Comparison of ENCODE assay signal across 11 cellular contexts in genomic region chr7:31027161-31027965, GRCh38. TPM values are rescaled to one million over a fixed set of nuclear protein-coding genes. Genes with fewer than 3 reads are reported as not detected.
DNase-seq lines count a peak whose midpoint lies in the region; ATAC-seq, FAIRE-seq and TF ChIP-seq lines count a peak whose summit lies in the region.
"Had no signal": no experiment of that assay in that cellular context is flagged by ENCODE, and none has a peak within 500 bp of the region (broad histone marks: within the 10 kb centered on the region; RNA-seq: fewer than 3 reads in every experiment).

No MANE protein-coding gene starts in this region.

- peak; percentile 79 for DNase-seq in NCI-H524 treated with DMSO at 0.1 percent for 48 hours (lab: John Stamatoyannopoulos, UW)
- DNase-seq in cardiac muscle cell (ENCODE audit: low read depth in 1 of 2, low spot score in 1 of 2) = peak; percentile 61 to 80
- no peak for DNase-seq in brain microvascular endothelial cell
- DNase-seq in NCI-H146 treated with DMSO at 0.1 percent for 48 hours (lab: John Stamatoyannopoulos, UW; ENCODE audit: unreplicated experiment) = no peak
- DNase-seq in stomach = no peak
- no peak for DNase-seq in H54 (ENCODE audit: insufficient read length, low spot score)
- DNase-seq: stimulated activated naive CD4-positive, alpha-beta T cell had no signal

- WGBS in stomach, 5 donors = 16 to 33% (median 30%) methylated on average over 16 to 20 of the region's 20 CpGs

- H3K4me3 ChIP-seq in cardiac muscle cell (no peak overlapping the region), rectal smooth muscle tissue (ENCODE audit: low read length) (no peak overlapping the region), brain microvascular endothelial cell (ENCODE audit: low read depth, low read length) (no peak overlapping the region), stomach (no peak overlapping the region)

- peak; percentile 48 for ATAC-seq in GM19043 (IDR thresholded peaks at IDR 0.05; ENCODE audit: low read depth, unreplicated experiment)

- H3K27me3 ChIP-seq in cardiac muscle cell (no peaks in the 10 kb centered on the region), rectal smooth muscle tissue (ENCODE audit: control insufficient read depth, insufficient read depth, low read length) (no peaks in the 10 kb centered on the region), brain microvascular endothelial cell (replicated peaks) (no peaks in the 10 kb centered on the region), stomach (peaks cover 0 to 15% (median 0%) of the 10 kb centered on the region in 3 donors)

- TF ChIP-seq EP300 in stomach (IDR thresholded peaks at IDR 0.05) = no peak

- H3K9ac ChIP-seq in rectal smooth muscle tissue (ENCODE audit: low read length) = no peak overlapping the region

- no peak for FAIRE-seq in H54 (lab: Jason Lieb, UNC)
- FAIRE-seq: endometrium had no signal

- H3K4me1 ChIP-seq in cardiac muscle cell (ENCODE audit: low read depth) (peaks cover 17% of the 10 kb centered on the region), rectal smooth muscle tissue (ENCODE audit: control insufficient read depth, insufficient read depth, low read length) (no peaks in the 10 kb centered on the region), stomach (peaks cover 0 to 11% (median 4%) of the 10 kb centered on the region in 4 donors)

- intact Hi-C loops in stomach (cut with DNase I; ENCODE audit: low total_unique reads) = no loop called here

- H3K36me3 ChIP-seq in cardiac muscle cell (no peaks in the 10 kb centered on the region), rectal smooth muscle tissue (ENCODE audit: control insufficient read depth, insufficient read depth, low read length) (no peaks in the 10 kb centered on the region), brain microvascular endothelial cell (replicated peaks) (no peaks in the 10 kb centered on the region), stomach (no peaks in the 10 kb centered on the region)

- in situ Hi-C loops in brain microvascular endothelial cell (cut with HindIII; ENCODE audit: low pct_ligation_motif_present, low sequenced_read_pairs) = no loop called here

- no peak for TF ChIP-seq CTCF in cardiac muscle cell (IDR thresholded peaks at IDR 0.05; ENCODE audit: low read depth, low read length)
- no peak for TF ChIP-seq CTCF in brain microvascular endothelial cell (IDR thresholded peaks at IDR 0.05; ENCODE audit: low read depth, low read length, missing control alignments)
- TF ChIP-seq CTCF in stomach (IDR thresholded peaks at IDR 0.05) = no peak

- no peaks in the 10 kb centered on the region for H3K9me3 ChIP-seq in cardiac muscle cell (ENCODE audit: low read depth)
- no peaks in the 10 kb centered on the region for H3K9me3 ChIP-seq in stomach

- H3K27ac ChIP-seq in cardiac muscle cell (peak overlapping the region; percentile 63), rectal smooth muscle tissue (ENCODE audit: low read depth, low read length) (peak overlapping the region; percentile 47), brain microvascular endothelial cell (no peak overlapping the region), stomach (peak overlapping the region in 2 of 5 donors; percentile 28 to 39)
- H3K27ac ChIP-seq: HL-60 had no signal

- TF ChIP-seq POLR2A in stomach (IDR thresholded peaks at IDR 0.05) = no peak
- no peak for TF ChIP-seq POLR2A in H54 (IDR thresholded peaks at IDR 0.05; ENCODE audit: low read depth, low read length)

RNA-seq across cellular contexts. Expression of gene ADCYAP1R1, which starts 24.7 kb away (rescaled TPM):
- total RNA-seq in cardiac muscle cell (0.56 and 4.5 TPM in 2 replicates), stomach (10 to 100 TPM in 1 of 5 donors, 1 to 10 TPM in 2, under 1 TPM in 2; 0.58 to 20.1 (median 4.8) TPM)
- polyA plus RNA-seq in cardiac muscle cell (0.49 and 0.52 TPM in 2 replicates), stomach (under 1 TPM; 0.25 to 0.80 (median 0.31) TPM)

Comparison
In these comparisons a context has a peak if more than half of its experiments do, and no peak if none do; other contexts are left out.
1. DNase-seq: peak in NCI-H524 treated with DMSO at 0.1 percent for 48 hours (single experiment) and cardiac muscle cell (2 of 2); none in brain microvascular endothelial cell (single experiment), NCI-H146 treated with DMSO at 0.1 percent for 48 hours (single experiment), stomach (single experiment) and H54 (single experiment).